9 cellular contexts compared by ENCODE assay signal in genomic region chr12:53006810-53007742, GRCh38. TPM values are rescaled to one million over a fixed set of nuclear protein-coding genes. Genes with fewer than 3 reads are reported as not detected.
DNase-seq lines count a peak whose midpoint lies in the region; ATAC-seq, FAIRE-seq and TF ChIP-seq lines count a peak whose summit lies in the region.
"Had no signal": no experiment of that assay in that cellular context is flagged by ENCODE, and none has a peak within 500 bp of the region (broad histone marks: within the 10 kb centered on the region; RNA-seq: fewer than 3 reads in every experiment).

No MANE protein-coding gene starts in this region.

- CTCF ChIA-PET in activated CD4-positive, alpha-beta memory T cell treated with anti-CD3 and anti-CD28 coated beads, Interleukin-2, amount 10 ng/mL, durations not matched to agents 7 days and 5 days (lab: Charles Lee): interaction anchor here (0.6 to 3.5 kb wide), 12 partner anchors 18 to 468 kb away, joined by 3 to 17 read pairs (median 4); partner anchors contain the start of gene AAAS

- no peaks in the 10 kb centered on the region for H3K9me3 ChIP-seq in lower lobe of right lung

- DNase-seq in D721Med (ENCODE audit: insufficient read length, low spot score) (peak; percentile 42), NCI-H748 (lab: John Stamatoyannopoulos, UW; ENCODE audit: unreplicated experiment) (peak; percentile 80), ecto neural progenitor cell (ENCODE audit: low spot score) (peak; percentile 90), lower lobe of right lung (peak; percentile 83), cortex of kidney (lab: John Stamatoyannopoulos, UW) (no peak)
- peak; percentile 77 for DNase-seq in activated CD4-positive, alpha-beta memory T cell treated with anti-CD3 and anti-CD28 coated beads, Interleukin-2, amount 10 ng/mL, durations not matched to agents 7 days and 5 days
- DNase-seq in stimulated activated CD4-positive, alpha-beta T cell treated with anti-CD3 and anti-CD28 coated beads, TNF-alpha, amount 100 ng/mL, for 24 hours (ENCODE audit: low read depth in 3 of 3): peak; percentile 71 to 83 (median 77)

- H3K36me3 ChIP-seq in lower lobe of right lung: peaks cover 28% of the 10 kb centered on the region

- FAIRE-seq in D721Med (lab: Jason Lieb, UNC): no peak
- FAIRE-seq: islet of Langerhans had no signal

- H3K27ac Mint-ChIP-seq in activated CD4-positive, alpha-beta memory T cell treated with anti-CD3 and anti-CD28 coated beads, Interleukin-2, amount 10 ng/mL, durations not matched to agents 7 days and 5 days: peak overlapping the region; percentile 96

- POLR2A ChIA-PET in activated CD4-positive, alpha-beta memory T cell treated with anti-CD3 and anti-CD28 coated beads, Interleukin-2, amount 10 ng/mL, durations not matched to agents 7 days and 5 days (lab: Charles Lee): interaction anchor here (0.6 to 2.3 kb wide), 17 partner anchors 8 to 1121 kb away, joined by 3 to 9 read pairs (median 4); partner anchors contain the start of genes AAAS, CSAD, SP1 and SPRYD3

- H3K36me3 Mint-ChIP-seq in activated CD4-positive, alpha-beta memory T cell treated with anti-CD3 and anti-CD28 coated beads, Interleukin-2, amount 10 ng/mL, durations not matched to agents 7 days and 5 days (ENCODE audit: low read depth): peaks cover 40% of the 10 kb centered on the region

- H3K4me3 ChIP-seq in lower lobe of right lung: peak overlapping the region; percentile 90

- H3K4me1 ChIP-seq in lower lobe of right lung: peaks cover 54% of the 10 kb centered on the region

- TF ChIP-seq CTCF in D721Med (IDR thresholded peaks at IDR 0.05; ENCODE audit: insufficient read depth, missing control alignments) (no peak), lower lobe of right lung (IDR thresholded peaks at IDR 0.05) (no peak)

- peaks cover 58% of the 10 kb centered on the region for H3K4me1 Mint-ChIP-seq in activated CD4-positive, alpha-beta memory T cell treated with anti-CD3 and anti-CD28 coated beads, Interleukin-2, amount 10 ng/mL, durations not matched to agents 7 days and 5 days

- intact Hi-C loops in lower lobe of right lung (cut with DNase I): no loop called here

- peak overlapping the region; percentile 97 for H3K4me3 Mint-ChIP-seq in activated CD4-positive, alpha-beta memory T cell treated with anti-CD3 and anti-CD28 coated beads, Interleukin-2, amount 10 ng/mL, durations not matched to agents 7 days and 5 days

- H3K27ac ChIP-seq in lower lobe of right lung: peak overlapping the region; percentile 86

- peak; percentile 30 for ATAC-seq in HG02973 (IDR thresholded peaks at IDR 0.05; ENCODE audit: unreplicated experiment)
- ATAC-seq in lower lobe of right lung: peak; percentile 66 to 76

- no peaks in the 10 kb centered on the region for H3K27me3 ChIP-seq in lower lobe of right lung (ENCODE audit: low read depth)

- H3K27me3 Mint-ChIP-seq in activated CD4-positive, alpha-beta memory T cell treated with anti-CD3 and anti-CD28 coated beads, Interleukin-2, amount 10 ng/mL, durations not matched to agents 7 days and 5 days: no peaks in the 10 kb centered on the region

- no peaks in the 10 kb centered on the region for H3K9me3 Mint-ChIP-seq in activated CD4-positive, alpha-beta memory T cell treated with anti-CD3 and anti-CD28 coated beads, Interleukin-2, amount 10 ng/mL, durations not matched to agents 7 days and 5 days

RNA-seq across cellular contexts. Expression of gene EIF4B, which starts 0.8 kb away (rescaled TPM):
- total RNA-seq in activated CD4-positive, alpha-beta memory T cell treated with anti-CD3 and anti-CD28 coated beads, Interleukin-2, amount 10 ng/mL, durations not matched to agents 7 days and 5 days: 100 to 1,000 TPM; 303 to 311 TPM
- total RNA-seq in lower lobe of right lung: 453 TPM

RNA-seq across cellular contexts. Expression of gene TNS2, which starts 42.8 kb away (rescaled TPM):
- under 1 TPM; 0.78 to 0.83 TPM for total RNA-seq in activated CD4-positive, alpha-beta memory T cell treated with anti-CD3 and anti-CD28 coated beads, Interleukin-2, amount 10 ng/mL, durations not matched to agents 7 days and 5 days
- total RNA-seq in lower lobe of right lung: 186 TPM

RNA-seq across cellular contexts. Expression of gene KRT18, which starts 58.2 kb away (rescaled TPM):
- total RNA-seq in activated CD4-positive, alpha-beta memory T cell treated with anti-CD3 and anti-CD28 coated beads, Interleukin-2, amount 10 ng/mL, durations not matched to agents 7 days and 5 days: 1 to 10 TPM; 2.2 to 2.8 TPM
- total RNA-seq in lower lobe of right lung: 140 TPM

Comparison
In these comparisons a context has a peak if more than half of its experiments do, and no peak if none do; other contexts are left out.
1. RNA of gene TNS2, which starts 42.8 kb away (total RNA-seq): 186 TPM in lower lobe of right lung (single experiment); 0.78 to 0.83 TPM in activated CD4-positive, alpha-beta memory T cell treated with anti-CD3 and anti-CD28 coated beads, Interleukin-2, amount 10 ng/mL, durations not matched to agents 7 days and 5 days; every median in the first group is over 100 times any median in the second.
2. RNA of gene KRT18, which starts 58.2 kb away (total RNA-seq): 140 TPM in lower lobe of right lung (single experiment); 2.2 to 2.8 TPM in activated CD4-positive, alpha-beta memory T cell treated with anti-CD3 and anti-CD28 coated beads, Interleukin-2, amount 10 ng/mL, durations not matched to agents 7 days and 5 days; every median in the first group is over 10 times any median in the second.